21 cellular contexts compared by ENCODE assay signal in the genomic region with DNA sequence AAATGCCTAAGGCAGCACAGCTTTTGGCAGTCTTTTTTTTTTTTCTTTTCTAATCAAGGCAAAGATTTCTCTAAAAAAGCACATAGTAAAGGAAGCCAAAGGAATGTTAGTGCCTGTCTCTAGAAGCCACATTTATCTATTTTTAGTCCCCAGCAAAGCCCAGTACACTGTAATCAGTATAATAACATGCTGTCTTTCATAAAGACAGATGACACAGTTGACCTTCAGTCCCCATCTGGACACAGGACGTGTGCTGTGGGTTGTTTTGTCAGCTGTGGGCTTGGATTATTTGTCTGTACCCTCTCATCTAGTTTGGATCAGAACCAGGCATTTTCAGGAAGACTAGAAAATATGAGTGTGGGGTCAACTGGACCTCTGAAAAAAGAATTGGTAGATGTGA.
DNase-seq lines count a peak whose midpoint lies in the region; ATAC-seq and TF ChIP-seq lines count a peak whose summit lies in the region.
"Had no signal": no experiment of that assay in that cellular context is flagged by ENCODE, and none has a peak within 500 bp of the region (broad histone marks: within the 10 kb centered on the region; RNA-seq: fewer than 3 reads in every experiment).

No MANE protein-coding gene starts in this region.

- no peak overlapping the region for H3K27ac Mint-ChIP-seq in CD14-positive monocyte

- H3K18ac ChIP-seq in mesenchymal stem cell (ENCODE audit: low read depth in 1 of 2, low read length in 2 of 2) = no peak overlapping the region

- no peak overlapping the region for H3K4me3 ChIP-seq in cardiac muscle cell
- H3K4me3 ChIP-seq in left ventricle myocardium inferior = no peak overlapping the region
- no peak overlapping the region for H3K4me3 ChIP-seq in brain microvascular endothelial cell (ENCODE audit: low read depth, low read length)
- H3K4me3 ChIP-seq in mesenchymal stem cell (ENCODE audit: insufficient read depth in 1 of 2, low read depth in 1 of 2, low read length in 2 of 2) = no peak overlapping the region
- H3K4me3 ChIP-seq in tibial artery = no peak overlapping the region
- H3K4me3 ChIP-seq: K562, SJSA1 had no signal

- no peak for ATAC-seq in HG02610 (IDR thresholded peaks at IDR 0.05; ENCODE audit: unreplicated experiment)
- ATAC-seq: HepG2, K562 had no signal

- in situ Hi-C loops in brain microvascular endothelial cell (cut with HindIII; ENCODE audit: low pct_ligation_motif_present, low sequenced_read_pairs) = no loop called here

- no peaks in the 10 kb centered on the region for H3K27me3 ChIP-seq in cardiac muscle cell
- no peaks in the 10 kb centered on the region for H3K27me3 ChIP-seq in left ventricle myocardium inferior (ENCODE audit: low read depth)
- no peaks in the 10 kb centered on the region for H3K27me3 ChIP-seq in brain microvascular endothelial cell (replicated peaks)
- peaks cover 0 to 3% of the 10 kb centered on the region in 2 experiments for H3K27me3 ChIP-seq in mesenchymal stem cell (ENCODE audit: control insufficient read depth in 1 of 2, insufficient read depth in 1 of 2, low read length in 2 of 2)
- H3K27me3 ChIP-seq in tibial artery = no peaks in the 10 kb centered on the region
- H3K27me3 ChIP-seq: SJSA1 had no signal

- H3K4me1 ChIP-seq in cardiac muscle cell (ENCODE audit: low read depth) (peaks cover 13% of the 10 kb centered on the region), left ventricle myocardium inferior (peaks cover 32% of the 10 kb centered on the region), mesenchymal stem cell (ENCODE audit: control insufficient read depth, insufficient read depth, low read depth, low read length) (no peaks in the 10 kb centered on the region), tibial artery (peaks cover 0 to 9% (median 4%) of the 10 kb centered on the region in 4 donors)
- H3K4me1 ChIP-seq: SJSA1 had no signal

- H4K91ac ChIP-seq in mesenchymal stem cell (ENCODE audit: low read length) = no peak overlapping the region

- H3K36me3 ChIP-seq in cardiac muscle cell (no peaks in the 10 kb centered on the region), left ventricle myocardium inferior (no peaks in the 10 kb centered on the region), brain microvascular endothelial cell (replicated peaks) (no peaks in the 10 kb centered on the region), mesenchymal stem cell (ENCODE audit: control insufficient read depth in 1 of 2, insufficient read depth in 2 of 2, low read depth in 1 of 2, low read length in 2 of 2) (no peaks in the 10 kb centered on the region), tibial artery (no peaks in the 10 kb centered on the region)
- H3K36me3 ChIP-seq: SJSA1 had no signal

- no peak for TF ChIP-seq CTCF in cardiac muscle cell (IDR thresholded peaks at IDR 0.05; ENCODE audit: low read depth, low read length)
- no peak for TF ChIP-seq CTCF in left ventricle myocardium inferior (IDR thresholded peaks at IDR 0.05; ENCODE audit: borderline replicate concordance)
- TF ChIP-seq CTCF in brain microvascular endothelial cell (IDR thresholded peaks at IDR 0.05; ENCODE audit: low read depth, low read length, missing control alignments) = no peak
- TF ChIP-seq CTCF in CD14-positive monocyte (IDR thresholded peaks at IDR 0.05) = no peak
- no peak for TF ChIP-seq CTCF in tibial artery (IDR thresholded peaks at IDR 0.05)

- peaks cover 0 to 9% (median 4%) of the 10 kb centered on the region in 7 donors for H3K9me3 Mint-ChIP-seq in CD14-positive monocyte

- no peak overlapping the region for H2AK5ac ChIP-seq in mesenchymal stem cell (ENCODE audit: low read length, severe bottlenecking)

- no peak overlapping the region for H3K4ac ChIP-seq in mesenchymal stem cell (ENCODE audit: low read depth in 1 of 2, low read length in 2 of 2)

- H3K9ac ChIP-seq in mesenchymal stem cell (ENCODE audit: low read length) = no peak overlapping the region

- H3K4me1 Mint-ChIP-seq in CD14-positive monocyte = no peaks in the 10 kb centered on the region

- peaks cover 0 to 2% (median 2%) of the 10 kb centered on the region in 3 donors for H3K27me3 Mint-ChIP-seq in CD14-positive monocyte (ENCODE audit: low read depth in 3 of 3)

- no peak overlapping the region for H3K23ac ChIP-seq in mesenchymal stem cell (ENCODE audit: low read length in 2 of 2)

- H4K8ac ChIP-seq in mesenchymal stem cell (ENCODE audit: low read length) = no peak overlapping the region

- no peak overlapping the region for H3K4me3 Mint-ChIP-seq in CD14-positive monocyte

- H3K36me3 Mint-ChIP-seq in CD14-positive monocyte = no peaks in the 10 kb centered on the region

- no peak overlapping the region for H2BK5ac ChIP-seq in mesenchymal stem cell (ENCODE audit: low read depth, low read length, poor library complexity, severe bottlenecking)

- H2AFZ ChIP-seq in mesenchymal stem cell (ENCODE audit: low read depth, low read length) = no peak overlapping the region

- H3K14ac ChIP-seq in mesenchymal stem cell (ENCODE audit: low read length in 2 of 2) = no peak overlapping the region

- H2BK15ac ChIP-seq in mesenchymal stem cell (ENCODE audit: low read depth, poor library complexity, severe bottlenecking) = no peak overlapping the region

- H3K79me1 ChIP-seq in mesenchymal stem cell (replicated peaks; ENCODE audit: low read length, poor library complexity, severe bottlenecking) = no peaks in the 10 kb centered on the region

- WGBS in mesenchymal stem cell = 14% methylated on average over 1 of the region's 1 CpG

- no peaks in the 10 kb centered on the region for H3K9me3 ChIP-seq in cardiac muscle cell (ENCODE audit: low read depth)
- no peaks in the 10 kb centered on the region for H3K9me3 ChIP-seq in left ventricle myocardium inferior (replicated peaks)
- no peaks in the 10 kb centered on the region for H3K9me3 ChIP-seq in mesenchymal stem cell (ENCODE audit: control insufficient read depth, low read length)
- no peaks in the 10 kb centered on the region for H3K9me3 ChIP-seq in tibial artery
- H3K9me3 ChIP-seq: SJSA1 had no signal

- no peak overlapping the region for H2BK12ac ChIP-seq in mesenchymal stem cell (ENCODE audit: low read length in 2 of 2)

- no peak overlapping the region for H2BK120ac ChIP-seq in mesenchymal stem cell (ENCODE audit: low read depth, low read length)

- no peak overlapping the region for H3K4me2 ChIP-seq in mesenchymal stem cell (ENCODE audit: low read length, poor library complexity, severe bottlenecking)

- intact Hi-C loops in left ventricle myocardium inferior (cut with micrococcal nuclease) (no loop called here), CD14-positive monocyte (cut with micrococcal nuclease) (no loop called here), tibial artery (cut with DNase I; ENCODE audit: low total_unique reads) (no loop called here)

- H3K27ac ChIP-seq in cardiac muscle cell (no peak overlapping the region), left ventricle myocardium inferior (replicated peaks) (no peak overlapping the region), brain microvascular endothelial cell (no peak overlapping the region), mesenchymal stem cell (ENCODE audit: low read length, poor library complexity, severe bottlenecking) (no peak overlapping the region), tibial artery (no peak overlapping the region)
- H3K27ac ChIP-seq: C4-2B, HL-60, SJSA1 had no signal

- peak; percentile 3 to 17 for DNase-seq in cardiac muscle cell (ENCODE audit: low read depth in 1 of 2, low spot score in 1 of 2)
- DNase-seq in left ventricle myocardium inferior = no peak
- DNase-seq in brain microvascular endothelial cell = peak; percentile 11
- DNase-seq in mesenchymal stem cell = peak; percentile 6
- DNase-seq in CD14-positive monocyte (ENCODE audit: low spot score) = no peak
- no peak for DNase-seq in tibial artery
- DNase-seq: H7; MM.1S; NCI-H1048; NCI-H1436; NCI-H187 treated with DMSO at 0.1 percent for 48 hours; NCI-H2107; NCI-H510A treated with DMSO at 0.1 percent for 48 hours; NCI-H774; NK-92 treated with Interleukin-12 subunit alpha and Interleukin-12 subunit beta, amount 100 ng/mL, for 24 hours had no signal

Comparison
In these comparisons a context has a peak if more than half of its experiments do, and no peak if none do; other contexts are left out.
1. DNase-seq: peak in cardiac muscle cell (2 of 2), brain microvascular endothelial cell (single experiment) and mesenchymal stem cell (single experiment); none in left ventricle myocardium inferior (single experiment), CD14-positive monocyte (single experiment) and tibial artery (0 of 2).